Comparison of ENCODE assay signal across 8 cellular contexts in the genomic region with DNA sequence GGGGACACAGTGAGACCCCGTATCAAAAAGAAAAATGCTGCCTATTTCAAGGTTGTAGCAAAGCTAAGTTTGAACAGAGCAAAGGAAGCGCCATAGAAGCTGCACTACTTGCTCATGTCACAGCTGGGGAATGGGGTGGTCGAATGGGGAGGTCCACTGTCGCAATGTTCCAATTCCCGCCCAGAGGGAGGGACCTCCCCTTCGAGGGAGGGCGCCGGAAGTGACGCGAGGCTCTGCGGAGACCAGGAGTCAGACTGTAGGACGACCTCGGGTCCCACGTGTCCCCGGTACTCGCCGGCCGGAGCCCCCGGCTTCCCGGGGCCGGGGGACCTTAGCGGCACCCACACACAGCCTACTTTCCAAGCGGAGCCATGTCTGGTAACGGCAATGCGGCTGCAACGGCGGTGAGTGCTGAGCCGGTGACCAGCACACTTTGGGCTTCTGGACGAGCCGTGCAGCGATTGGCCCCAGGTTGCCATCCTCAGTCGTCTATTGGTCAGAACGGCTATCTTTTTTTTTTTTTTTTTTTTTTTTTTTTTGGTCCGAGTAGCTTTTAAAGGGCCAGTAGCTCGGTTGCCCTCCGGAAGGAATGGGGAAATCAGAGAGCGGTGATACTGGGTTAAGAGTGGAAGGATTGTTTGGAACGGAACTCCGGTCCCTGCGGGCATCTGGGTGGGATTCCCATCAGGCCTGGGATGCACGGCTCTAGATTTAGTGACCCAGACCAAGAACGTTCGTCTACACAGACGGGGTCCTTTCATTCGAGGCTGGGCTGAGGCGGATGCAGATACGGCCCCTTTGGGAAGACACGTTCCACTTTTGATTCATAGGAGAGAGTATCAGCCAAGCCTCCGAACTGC. TPM values are rescaled to one million over a fixed set of nuclear protein-coding genes. Genes with fewer than 3 reads are reported as not detected.
A peak's percentile ranks its signal among the peaks of the same experiment; 100 is the strongest.
DNase-seq lines count a peak whose midpoint lies in the region; ATAC-seq and TF ChIP-seq lines count a peak whose summit lies in the region.

A gene (plus strand): TSS at position 219 of the 860 bp plus-strand sequence. CDS start 153 bp downstream, at position 372.

- TF ChIP-seq CTCF in GM13976 (IDR thresholded peaks at IDR 0.05; ENCODE audit: borderline replicate concordance, control extremely low read depth, extremely low read depth, insufficient read depth, missing control alignments), result no peak

- peak; percentile 94 for DNase-seq in GM13976 (ENCODE audit: low spot score)
- DNase-seq in NCI-H146 treated with DMSO at 0.1 percent for 48 hours (lab: John Stamatoyannopoulos, UW; ENCODE audit: unreplicated experiment), result peak; percentile 93
- peak; percentile 90 for DNase-seq in amniotic epithelial cell (ENCODE audit: low read depth)
- DNase-seq in left cardiac atrium, result peak; percentile 94
- peak; percentile 99 for DNase-seq in posterior vena cava (ENCODE audit: low spot score)
- DNase-seq in ureter (ENCODE audit: low spot score), result peak; percentile 95

- ATAC-seq in HG02870 (IDR thresholded peaks at IDR 0.05; ENCODE audit: unreplicated experiment), result peak; percentile 86
- peak; percentile 98 for ATAC-seq in left cardiac atrium

- in situ Hi-C loops in GM13976 (cut with MboI; ENCODE audit: low sequenced_read_pairs, unreplicated experiment), result no loop called here

- intact Hi-C loops in T-helper 1 cell treated with Interleukin-12 subunit alpha and Interleukin-12 subunit beta and Interleukin-4 antibody, amounts not matched to agents 30 ng/mL and 1 ng/mL, for 36 hours (cut with micrococcal nuclease), result loop anchor here (1.0 to 5.0 kb wide), 9 partner anchors 10 to 1758 kb away; a partner anchor contains a TSS
- intact Hi-C loops in left cardiac atrium (cut with DNase I), result no loop called here
- intact Hi-C loops in posterior vena cava (cut with DNase I), result no loop called here

RNA-seq across cellular contexts. Expression of the gene that starts here (rescaled TPM):
- total RNA-seq in T-helper 1 cell treated with Interleukin-12 subunit alpha and Interleukin-12 subunit beta and Interleukin-4 antibody, amounts not matched to agents 30 ng/mL and 1 ng/mL, for 36 hours, result 24.6 and 27.3 TPM in 2 replicates
- total RNA-seq in left cardiac atrium, result 10 to 100 TPM; 19.8 to 23.2 TPM
- 10 to 100 TPM; 16.8 to 21.1 TPM for total RNA-seq in posterior vena cava
- 26.4 TPM for total RNA-seq in ureter

Comparison
In these comparisons a context has a peak if more than half of its experiments do, and no peak if none do; other contexts are left out.
1. Peak in every context shown above with its lines: DNase-seq and ATAC-seq.